Comparison of ENCODE assay signal across 10 cellular contexts in the genomic region with DNA sequence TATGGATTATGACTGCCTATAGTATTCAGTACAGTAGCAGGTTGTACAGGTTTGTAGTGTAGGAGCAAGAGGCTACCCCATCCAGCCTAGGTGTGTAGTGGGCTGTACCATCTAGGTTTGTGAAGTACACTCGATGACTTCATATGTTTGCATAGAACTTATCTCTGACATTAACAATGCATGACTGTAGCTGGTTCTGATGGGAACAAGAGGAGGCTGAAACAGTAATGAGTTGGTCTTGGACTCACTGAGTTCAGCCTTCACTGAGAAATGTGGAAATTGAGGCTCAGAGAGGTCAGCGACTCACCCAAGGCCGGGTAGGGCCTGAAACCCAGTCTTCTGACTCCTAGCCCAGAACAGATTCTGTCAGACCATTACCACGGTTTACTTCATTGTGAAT. TPM values are rescaled to one million over a fixed set of nuclear protein-coding genes. Genes with fewer than 3 reads are reported as not detected.
DNase-seq lines count a peak whose midpoint lies in the region; TF ChIP-seq lines count a peak whose summit lies in the region.
"Had no signal": no experiment of that assay in that cellular context is flagged by ENCODE, and none has a peak within 500 bp of the region (broad histone marks: within the 10 kb centered on the region; RNA-seq: fewer than 3 reads in every experiment).

No MANE protein-coding gene starts in this region.

- H3K36me3 Mint-ChIP-seq in type B pancreatic cell: no peaks in the 10 kb centered on the region
- no peaks in the 10 kb centered on the region for H3K36me3 Mint-ChIP-seq in activated CD4-positive, alpha-beta T cell treated with anti-CD3 and anti-CD28 coated beads, Interleukin-2, amount 10 ng/mL, durations not matched to agents 24 days and 14 days (ENCODE audit: low read depth)
- H3K36me3 Mint-ChIP-seq: natural killer cell treated with Interleukin-12 subunit alpha and Interleukin-12 subunit beta and Interleukin-15 and Interleukin-18, amount 100 ng/mL, for 72 hours had no signal

- H3K4me3 Mint-ChIP-seq in type B pancreatic cell: no peak overlapping the region
- no peak overlapping the region for H3K4me3 Mint-ChIP-seq in activated CD4-positive, alpha-beta T cell treated with anti-CD3 and anti-CD28 coated beads, Interleukin-2, amount 10 ng/mL, durations not matched to agents 24 days and 14 days
- H3K4me3 Mint-ChIP-seq: natural killer cell treated with Interleukin-12 subunit alpha and Interleukin-12 subunit beta and Interleukin-15 and Interleukin-18, amount 100 ng/mL, for 72 hours had no signal

- WGBS in mammary epithelial cell (ENCODE audit: low coverage, missing lambda C conversion rate): 89% methylated on average over 4 of the region's 4 CpGs

- H3K4me2 ChIP-seq in mammary epithelial cell (ENCODE audit: insufficient read depth, low read depth, low read length) (no peak overlapping the region), fibroblast of lung (ENCODE audit: extremely low read depth, insufficient read depth, low read length) (no peak overlapping the region)

- DNase-seq in mammary epithelial cell (peak; percentile 66), breast epithelium (ENCODE audit: low spot score in 2 of 2) (no peak), NCI-H510A treated with DMSO at 0.1 percent for 48 hours (lab: John Stamatoyannopoulos, UW) (peak; percentile 92), fibroblast of lung (ENCODE audit: low read depth in 2 of 2) (peak; percentile 45 to 84), type B pancreatic cell (ENCODE audit: extremely low spot score, unreplicated experiment) (no peak), NCI-H2081 treated with DMSO at 0.1 percent for 48 hours (lab: John Stamatoyannopoulos, UW) (no peak), activated gamma-delta T cell (lab: John Stamatoyannopoulos, UW) (no peak)
- no peak for DNase-seq in activated CD4-positive, alpha-beta T cell treated with anti-CD3 and anti-CD28 coated beads, Interleukin-2, amount 10 ng/mL, durations not matched to agents 24 days and 14 days
- DNase-seq: effector CD4-positive, alpha-beta T cell had no signal

- H3K27ac ChIP-seq in mammary epithelial cell (ENCODE audit: insufficient read depth, low read depth, low read length): no peak overlapping the region
- no peak overlapping the region for H3K27ac ChIP-seq in breast epithelium
- H3K27ac ChIP-seq in fibroblast of lung (ENCODE audit: insufficient read depth, low read length): no peak overlapping the region

- no peak overlapping the region for H3K4me3 ChIP-seq in mammary epithelial cell (replicated peaks in 1 of 3; ENCODE audit: insufficient read depth in 1 of 3, low read depth in 2 of 3, low read length in 3 of 3)
- H3K4me3 ChIP-seq in breast epithelium: no peak overlapping the region
- H3K4me3 ChIP-seq in fibroblast of lung (replicated peaks in 1 of 4; ENCODE audit: control extremely low read depth in 1 of 4, insufficient read depth in 1 of 4, low read depth in 3 of 4, low read length in 4 of 4): no peak overlapping the region

- peak overlapping the region; percentile 51 for H3K27ac Mint-ChIP-seq in type B pancreatic cell
- no peak overlapping the region for H3K27ac Mint-ChIP-seq in activated CD4-positive, alpha-beta T cell treated with anti-CD3 and anti-CD28 coated beads, Interleukin-2, amount 10 ng/mL, durations not matched to agents 24 days and 14 days

- dilution Hi-C loops in mammary epithelial cell (cut with HindIII; ENCODE audit: low sequenced_read_pairs): loop anchor here (10.0 kb wide), 1 partner anchor 56 kb away; no protein-coding TSS in a partner anchor

- peaks cover 13% of the 10 kb centered on the region for H3K4me1 Mint-ChIP-seq in type B pancreatic cell (ENCODE audit: unreplicated experiment)
- H3K4me1 Mint-ChIP-seq in activated CD4-positive, alpha-beta T cell treated with anti-CD3 and anti-CD28 coated beads, Interleukin-2, amount 10 ng/mL, durations not matched to agents 24 days and 14 days: peaks cover 12% of the 10 kb centered on the region

- no peak for TF ChIP-seq POLR2A in breast epithelium (IDR thresholded peaks at IDR 0.05)

- H3K4me1 ChIP-seq in mammary epithelial cell (ENCODE audit: insufficient read depth, low read length) (no peaks in the 10 kb centered on the region), breast epithelium (no peaks in the 10 kb centered on the region), fibroblast of lung (ENCODE audit: control insufficient read depth, extremely low read depth, insufficient read depth, low read length) (peaks cover 2% of the 10 kb centered on the region)

- H3K9me3 ChIP-seq in mammary epithelial cell (replicated peaks; ENCODE audit: insufficient read depth, low read length) (no peaks in the 10 kb centered on the region), breast epithelium (no peaks in the 10 kb centered on the region), fibroblast of lung (ENCODE audit: control insufficient read depth, insufficient read depth, low read depth, low read length) (no peaks in the 10 kb centered on the region)

- H3K27me3 Mint-ChIP-seq in type B pancreatic cell: peaks cover 3% of the 10 kb centered on the region
- peaks cover 27% of the 10 kb centered on the region for H3K27me3 Mint-ChIP-seq in activated CD4-positive, alpha-beta T cell treated with anti-CD3 and anti-CD28 coated beads, Interleukin-2, amount 10 ng/mL, durations not matched to agents 24 days and 14 days

- CTCF ChIA-PET in mammary epithelial cell (lab: Charles Lee; ENCODE audit: low non-redundant PET): no interaction called here

- intact Hi-C loops in mammary epithelial cell (cut with micrococcal nuclease): no loop called here
- intact Hi-C loops in breast epithelium (cut with DNase I; ENCODE audit: low total_unique reads): no loop called here
- intact Hi-C loops in activated CD4-positive, alpha-beta T cell treated with anti-CD3 and anti-CD28 coated beads, Interleukin-2, amount 10 ng/mL, durations not matched to agents 24 days and 14 days (cut with micrococcal nuclease): no loop called here

- H3K27me3 ChIP-seq in mammary epithelial cell (ENCODE audit: insufficient read depth, low read length) (peaks cover under 1% of the 10 kb centered on the region), breast epithelium (peaks cover 0 to 21% of the 10 kb centered on the region in 2 donors), fibroblast of lung (ENCODE audit: control insufficient read depth, insufficient read depth, low read length) (peaks cover 3% of the 10 kb centered on the region)

- no peaks in the 10 kb centered on the region for H3K36me3 ChIP-seq in mammary epithelial cell (ENCODE audit: insufficient read depth, low read length)
- H3K36me3 ChIP-seq in breast epithelium: no peaks in the 10 kb centered on the region
- no peaks in the 10 kb centered on the region for H3K36me3 ChIP-seq in fibroblast of lung (ENCODE audit: control insufficient read depth, insufficient read depth, low read length)

- H3K9me3 Mint-ChIP-seq in type B pancreatic cell: no peaks in the 10 kb centered on the region
- H3K9me3 Mint-ChIP-seq in activated CD4-positive, alpha-beta T cell treated with anti-CD3 and anti-CD28 coated beads, Interleukin-2, amount 10 ng/mL, durations not matched to agents 24 days and 14 days: no peaks in the 10 kb centered on the region
- H3K9me3 Mint-ChIP-seq: natural killer cell treated with Interleukin-12 subunit alpha and Interleukin-12 subunit beta and Interleukin-15 and Interleukin-18, amount 100 ng/mL, for 72 hours had no signal

- TF ChIP-seq CTCF in mammary epithelial cell (conservative IDR thresholded peaks at IDR 0.05 in 1 of 2, IDR thresholded peaks at IDR 0.05 in 1 of 2; ENCODE audit: extremely low read depth in 1 of 2, insufficient read depth in 1 of 2, low read depth in 1 of 2, low read length in 2 of 2) (no peak), breast epithelium (IDR thresholded peaks at IDR 0.05) (no peak), fibroblast of lung (conservative IDR thresholded peaks at IDR 0.05 in 1 of 2, IDR thresholded peaks at IDR 0.05 in 1 of 2; ENCODE audit: low read depth in 1 of 2, low read length in 2 of 2) (no peak), type B pancreatic cell (conservative IDR thresholded peaks at IDR 0.05) (no peak)

- no peaks in the 10 kb centered on the region for H3K79me2 ChIP-seq in mammary epithelial cell (ENCODE audit: insufficient read depth, low read length)
- H3K79me2 ChIP-seq in fibroblast of lung (ENCODE audit: control insufficient read depth, insufficient read depth, low read length): no peaks in the 10 kb centered on the region

- no TSS peak for BruUV-seq in mammary epithelial cell (replicated peaks; lab: Mats Ljungman, UMichigan)

- H2AFZ ChIP-seq in mammary epithelial cell (ENCODE audit: low read depth, low read length): no peak overlapping the region
- H2AFZ ChIP-seq in fibroblast of lung (ENCODE audit: low read length): no peak overlapping the region

- in situ Hi-C loops in mammary epithelial cell (cut with MboI; ENCODE audit: low sequenced_read_pairs in 2 of 2): no loop called here

- H3K9ac ChIP-seq in mammary epithelial cell (ENCODE audit: insufficient read depth, low read length) (no peak overlapping the region), fibroblast of lung (ENCODE audit: insufficient read depth, low read length) (no peak overlapping the region)

- H4K20me1 ChIP-seq in mammary epithelial cell (ENCODE audit: insufficient read depth, low read length): no peaks in the 10 kb centered on the region
- H4K20me1 ChIP-seq in fibroblast of lung (ENCODE audit: control insufficient read depth, extremely low read depth, insufficient read depth, low read length): no peaks in the 10 kb centered on the region

RNA-seq across cellular contexts. Expression of a gene that starts 13.0 kb away (rescaled TPM):
- total RNA-seq in mammary epithelial cell (1 to 10 TPM; 2.7 to 3.0 TPM), breast epithelium (10 to 100 TPM in 1 of 3 donors, 1 to 10 TPM in 2; 4.3 to 23.5 (median 4.5) TPM), fibroblast of lung (0.26 and 0.33 TPM in 2 replicates), type B pancreatic cell (ENCODE audit: low replicate concordance) (2.8 and 5.3 TPM in 2 replicates)
- polyA plus RNA-seq in mammary epithelial cell (3.7 TPM), fibroblast of lung (0.01 and 0.05 TPM in 2 replicates)
- polyA minus RNA-seq in mammary epithelial cell (5.5 TPM), fibroblast of lung (ENCODE audit: low replicate concordance) (not detected in 2 replicates)
- polyA plus RNA-seq in fibroblast of lung (2012): 0.06 and 0.07 TPM in 2 replicates
- 0.07 TPM in 1 of 2 replicates, not detected in the other for total RNA-seq in activated CD4-positive, alpha-beta T cell treated with anti-CD3 and anti-CD28 coated beads, Interleukin-2, amount 10 ng/mL, durations not matched to agents 24 days and 14 days

RNA-seq across cellular contexts. Expression of a gene that starts 38.4 kb away (rescaled TPM):
- total RNA-seq in mammary epithelial cell: not detected
- polyA plus RNA-seq in mammary epithelial cell: not detected
- polyA minus RNA-seq in mammary epithelial cell: not detected
- not detected for total RNA-seq in breast epithelium
- 0.51 and 0.83 TPM in 2 replicates for total RNA-seq in fibroblast of lung
- polyA plus RNA-seq in fibroblast of lung: not detected in 2 replicates
- polyA plus RNA-seq in fibroblast of lung (2012): not detected in 2 replicates
- not detected in 2 replicates for polyA minus RNA-seq in fibroblast of lung (ENCODE audit: low replicate concordance)
- total RNA-seq in type B pancreatic cell (ENCODE audit: low replicate concordance): 0.86 and 0.94 TPM in 2 replicates
- not detected in 2 replicates for total RNA-seq in activated CD4-positive, alpha-beta T cell treated with anti-CD3 and anti-CD28 coated beads, Interleukin-2, amount 10 ng/mL, durations not matched to agents 24 days and 14 days
- total RNA-seq: natural killer cell treated with Interleukin-12 subunit alpha and Interleukin-12 subunit beta and Interleukin-15 and Interleukin-18, amount 100 ng/mL, for 72 hours had no signal

Comparison
In these comparisons a context has a peak if more than half of its experiments do, and no peak if none do; other contexts are left out.
1. DNase-seq: peak in mammary epithelial cell (single experiment), NCI-H510A treated with DMSO at 0.1 percent for 48 hours (single experiment) and fibroblast of lung (2 of 2); none in breast epithelium (0 of 2), type B pancreatic cell (single experiment), NCI-H2081 treated with DMSO at 0.1 percent for 48 hours (single experiment), activated gamma-delta T cell (single experiment) and activated CD4-positive, alpha-beta T cell treated with anti-CD3 and anti-CD28 coated beads, Interleukin-2, amount 10 ng/mL, durations not matched to agents 24 days and 14 days (single experiment).